ENCODE assay signal across 10 cellular contexts in the genomic region with DNA sequence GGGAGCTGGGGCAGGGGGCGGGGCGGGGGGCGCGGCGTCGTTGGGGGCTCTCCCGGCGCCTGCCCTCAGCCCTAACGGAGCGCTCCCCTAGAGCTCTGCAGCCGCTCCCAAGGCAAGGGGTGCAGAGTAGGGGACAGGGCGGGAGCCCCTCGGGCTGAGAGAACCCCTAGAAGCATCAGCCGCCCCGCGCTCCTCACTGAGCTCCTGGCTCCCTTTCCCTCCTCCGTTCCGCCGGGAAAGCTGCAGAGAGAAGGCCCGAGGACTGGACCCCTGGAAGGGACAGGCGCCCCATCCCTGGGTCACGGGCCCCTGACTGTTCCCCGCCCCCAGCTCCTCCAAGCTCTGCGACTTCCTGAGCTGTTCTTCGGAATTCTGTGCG. TPM values are rescaled to one million over a fixed set of nuclear protein-coding genes. Genes with fewer than 3 reads are reported as not detected.
DNase-seq lines count a peak whose midpoint lies in the region; ATAC-seq and TF ChIP-seq lines count a peak whose summit lies in the region.
"Had no signal": no experiment of that assay in that cellular context is flagged by ENCODE, and none has a peak within 500 bp of the region (broad histone marks: within the 10 kb centered on the region; RNA-seq: fewer than 3 reads in every experiment).

No MANE protein-coding gene starts in this region.

- H3K4me3 ChIP-seq in Caco-2 (ENCODE audit: low read depth, low read length) (peak overlapping the region; percentile 26), RWPE2 (ENCODE audit: severe bottlenecking) (peak overlapping the region; percentile 11), esophagus muscularis mucosa (peak overlapping the region; percentile 68 to 87 (median 80)), trophoblast cell (ENCODE audit: low read depth, low read length) (no peak overlapping the region)

- no peak for ATAC-seq in RWPE2 (ENCODE audit: low read depth)
- ATAC-seq in HG03135 (IDR thresholded peaks at IDR 0.05; ENCODE audit: unreplicated experiment), result no peak
- ATAC-seq in GM21367 (IDR thresholded peaks at IDR 0.05; ENCODE audit: unreplicated experiment), result no peak

- H3K27me3 ChIP-seq in Caco-2 (replicated peaks; ENCODE audit: control insufficient read depth, insufficient read depth, low read length) (peaks cover 5% of the 10 kb centered on the region; the same call in 1 of the 2 replicates), RWPE2 (ENCODE audit: insufficient read depth, poor library complexity, severe bottlenecking) (peaks cover 10% of the 10 kb centered on the region), esophagus muscularis mucosa (peaks cover 0 to 20% (median 6%) of the 10 kb centered on the region in 4 donors), trophoblast cell (ENCODE audit: insufficient read depth, low read length) (peaks cover 19% of the 10 kb centered on the region)

- H3K36me3 ChIP-seq in Caco-2 (ENCODE audit: control insufficient read depth, insufficient read depth, low read length) (no peaks in the 10 kb centered on the region), RWPE2 (ENCODE audit: low read depth) (no peaks in the 10 kb centered on the region), esophagus muscularis mucosa (no peaks in the 10 kb centered on the region), trophoblast cell (ENCODE audit: control insufficient read depth in 1 of 2, insufficient read depth in 2 of 2, low read length in 2 of 2) (no peaks in the 10 kb centered on the region)

- intact Hi-C loops in Caco-2 (cut with micrococcal nuclease; ENCODE audit: unreplicated experiment) (loop anchor here (1.0 to 5.0 kb wide), 4 partner anchors 82 to 399 kb away; a partner anchor contains a TSS), esophagus muscularis mucosa (cut with DNase I) (loop anchor here (2.0 to 5.0 kb wide), 3 partner anchors 94 to 284 kb away; no protein-coding TSS in a partner anchor)

- H3K4me1 ChIP-seq in Caco-2, result peaks cover 4% of the 10 kb centered on the region
- no peaks in the 10 kb centered on the region for H3K4me1 ChIP-seq in RWPE2 (ENCODE audit: insufficient read depth, poor library complexity, severe bottlenecking)
- H3K4me1 ChIP-seq in esophagus muscularis mucosa, result peaks cover 21 to 43% (median 34%) of the 10 kb centered on the region in 4 donors
- H3K4me1 ChIP-seq in trophoblast cell (ENCODE audit: control insufficient read depth in 1 of 2, insufficient read depth in 2 of 2, low read length in 2 of 2), result peaks cover 5 to 16% of the 10 kb centered on the region in 2 experiments

- no peak overlapping the region for H3K27ac Mint-ChIP-seq in Caco-2 (ENCODE audit: unreplicated experiment)

- no peak for TF ChIP-seq EP300 in esophagus muscularis mucosa (IDR thresholded peaks at IDR 0.05)

- peaks cover 10% of the 10 kb centered on the region for H3K27me3 Mint-ChIP-seq in Caco-2 (ENCODE audit: insufficient read depth, unreplicated experiment)

- no peak overlapping the region for H3K23ac ChIP-seq in trophoblast cell (ENCODE audit: low read length)

- no peak overlapping the region for H3K27ac ChIP-seq in RWPE2 (ENCODE audit: poor library complexity, severe bottlenecking)
- peak overlapping the region; percentile 87 to 95 (median 94) for H3K27ac ChIP-seq in esophagus muscularis mucosa (replicated peaks in 1 of 4)
- no peak overlapping the region for H3K27ac ChIP-seq in trophoblast cell (ENCODE audit: low read depth, low read length)

- TF ChIP-seq CTCF in Caco-2 (IDR thresholded peaks at IDR 0.05; ENCODE audit: insufficient read depth in 1 of 2, low read depth in 1 of 2, low read length in 1 of 2, severe bottlenecking in 1 of 2, unreplicated experiment in 1 of 2), result no peak
- no peak for TF ChIP-seq CTCF in RWPE2 (IDR thresholded peaks at IDR 0.05; ENCODE audit: poor library complexity, severe bottlenecking)
- TF ChIP-seq CTCF in esophagus muscularis mucosa (IDR thresholded peaks at IDR 0.05), result no peak

- H3K18ac ChIP-seq in trophoblast cell (ENCODE audit: low read length), result no peak overlapping the region

- no peak for DNase-seq in Caco-2
- DNase-seq in RWPE2 (ENCODE audit: low spot score), result no peak
- no peak for DNase-seq in esophagus muscularis mucosa (ENCODE audit: extremely low spot score)
- DNase-seq in trophoblast cell, result no peak
- no peak for DNase-seq in NCI-H2171 (lab: John Stamatoyannopoulos, UW)
- DNase-seq in hepatic stellate cell (ENCODE audit: low spot score), result no peak
- DNase-seq: SHP77 had no signal

- peaks cover 34% of the 10 kb centered on the region for H3K36me3 Mint-ChIP-seq in Caco-2 (ENCODE audit: insufficient read depth, unreplicated experiment)

- no peak overlapping the region for H3K14ac ChIP-seq in trophoblast cell (ENCODE audit: low read length)

- H3K4me1 Mint-ChIP-seq in Caco-2 (ENCODE audit: low read depth, unreplicated experiment), result peaks cover 31% of the 10 kb centered on the region

- no peak overlapping the region for H2AK5ac ChIP-seq in trophoblast cell (ENCODE audit: low read length)

- no peak overlapping the region for H2BK120ac ChIP-seq in trophoblast cell (ENCODE audit: insufficient read depth, low read length, poor library complexity)

- H2AFZ ChIP-seq in trophoblast cell (ENCODE audit: insufficient read depth, low read length, poor library complexity), result no peak overlapping the region

- H2BK12ac ChIP-seq in trophoblast cell (ENCODE audit: low read length), result no peak overlapping the region

- H3K4me2 ChIP-seq in trophoblast cell (ENCODE audit: low read length), result peak overlapping the region; percentile 83

- peaks cover 2% of the 10 kb centered on the region for H3K79me2 ChIP-seq in trophoblast cell (ENCODE audit: control insufficient read depth, insufficient read depth, low read length, poor library complexity)

- no peak overlapping the region for H4K8ac ChIP-seq in trophoblast cell (ENCODE audit: low read depth, low read length)

- no TSS peak for BruUV-seq in Caco-2 (replicated peaks; lab: Mats Ljungman, UMichigan)

- no peak overlapping the region for H3K4ac ChIP-seq in trophoblast cell (ENCODE audit: low read depth, low read length)

- H4K12ac ChIP-seq in trophoblast cell (ENCODE audit: low read depth, low read length), result no peak overlapping the region

- no peak overlapping the region for H2BK5ac ChIP-seq in trophoblast cell (ENCODE audit: low read depth, low read length, poor library complexity)

- CTCF ChIA-PET in Caco-2 (lab: Charles Lee), result interaction anchor here (0.5 to 4.7 kb wide), 5 partner anchors 16 to 1495 kb away, joined by 3 to 162 read pairs (median 4); a partner anchor contains a TSS

- H3K4me3 Mint-ChIP-seq in Caco-2 (ENCODE audit: unreplicated experiment), result peak overlapping the region; percentile 94

- no peaks in the 10 kb centered on the region for H3K9me3 ChIP-seq in Caco-2
- no peaks in the 10 kb centered on the region for H3K9me3 ChIP-seq in RWPE2 (ENCODE audit: severe bottlenecking)
- H3K9me3 ChIP-seq in esophagus muscularis mucosa, result no peaks in the 10 kb centered on the region
- peaks cover 3% of the 10 kb centered on the region for H3K9me3 ChIP-seq in trophoblast cell (ENCODE audit: insufficient read depth, low read depth, low read length)

- peaks cover 3% of the 10 kb centered on the region for H3K79me1 ChIP-seq in trophoblast cell (ENCODE audit: low read length)

- no peak overlapping the region for H4K91ac ChIP-seq in trophoblast cell (ENCODE audit: low read depth, low read length)

- 25% methylated on average over 6 of the region's 26 CpGs for WGBS in esophagus muscularis mucosa
- WGBS in trophoblast cell (ENCODE audit: extremely low coverage, insufficient coverage, insufficient read length), result no CpG with 5 or more reads among the region's 26 CpGs

- no peak for TF ChIP-seq POLR2A in esophagus muscularis mucosa (IDR thresholded peaks at IDR 0.05; ENCODE audit: low read depth)

- H3K9ac ChIP-seq in trophoblast cell (ENCODE audit: low read length), result no peak overlapping the region

- H3K9me3 Mint-ChIP-seq in Caco-2 (ENCODE audit: unreplicated experiment), result no peaks in the 10 kb centered on the region

- POLR2A ChIA-PET in Caco-2 (lab: Charles Lee), result no interaction called here

RNA-seq across cellular contexts. Expression of a gene that starts 0.2 kb away (rescaled TPM):
- total RNA-seq in Caco-2 (2022) (0.14 and 0.44 TPM in 2 replicates), esophagus muscularis mucosa (10 to 100 TPM in 2 of 4 donors, 1 to 10 TPM in 2; 7.5 to 17.0 (median 11.0) TPM)
- 0.40 and 0.55 TPM in 2 replicates for polyA plus RNA-seq in trophoblast cell (2013)
- total RNA-seq: dermis microvascular lymphatic vessel endothelial cell had no signal

RNA-seq across cellular contexts. Expression of a gene that starts 14.3 kb away (rescaled TPM):
- not detected in 2 replicates for total RNA-seq in Caco-2 (2022)
- total RNA-seq in esophagus muscularis mucosa, result 1 to 10 TPM in 1 of 4 donors, not detected in 3; 1.7 TPM
- not detected in 2 replicates for polyA plus RNA-seq in trophoblast cell (2013)
- total RNA-seq: dermis microvascular lymphatic vessel endothelial cell had no signal

RNA-seq across cellular contexts. Expression of a gene that starts 45.8 kb away (rescaled TPM):
- 6.1 and 7.0 TPM in 2 replicates for total RNA-seq in Caco-2 (2022)
- total RNA-seq in esophagus muscularis mucosa, result 1 to 10 TPM; 3.1 to 8.0 (median 5.4) TPM
- polyA plus RNA-seq in trophoblast cell (2013), result 0.99 and 1.1 TPM in 2 replicates

RNA-seq across cellular contexts. Expression of a gene that starts 48.4 kb away (rescaled TPM):
- total RNA-seq in Caco-2 (2022) (1,825 and 2,017 TPM in 2 replicates), esophagus muscularis mucosa (1,000 to 10,000 TPM; 1,760 to 2,905 (median 2,361) TPM)
- 1,663 and 1,757 TPM in 2 replicates for polyA plus RNA-seq in trophoblast cell (2013)

Comparison
In these comparisons a context has a peak if more than half of its experiments do, and no peak if none do; other contexts are left out.
1. H3K27ac ChIP-seq: peak in esophagus muscularis mucosa (4 of 4); none in RWPE2 (single experiment) and trophoblast cell (single experiment).